Comparison of ENCODE assay signal across 8 cellular contexts in genomic region chr5:137753227-137753985, GRCh38. TPM values are rescaled to one million over a fixed set of nuclear protein-coding genes. Genes with fewer than 3 reads are reported as not detected.
DNase-seq lines count a peak whose midpoint lies in the region; ATAC-seq and TF ChIP-seq lines count a peak whose summit lies in the region.

No MANE protein-coding gene starts in this region.

- WGBS in lower leg skin, 2 donors, result 0 to 1% methylated on average over 67 to 69 of the region's 83 CpGs

- TF ChIP-seq CTCF in coronary artery (IDR thresholded peaks at IDR 0.05) (no peak), lower leg skin (IDR thresholded peaks at IDR 0.05) (no peak)

- peak; percentile 0 for ATAC-seq in HG03175 (IDR thresholded peaks at IDR 0.05; ENCODE audit: unreplicated experiment)

- peak overlapping the region; percentile 94 for H3K4me3 ChIP-seq in coronary artery
- peak overlapping the region; percentile 88 for H3K4me3 ChIP-seq in lower leg skin (ENCODE audit: low read depth, poor library complexity, severe bottlenecking)

- H3K27ac ChIP-seq in coronary artery, result peak overlapping the region; percentile 94 to 99

- intact Hi-C loops in lower leg skin (cut with DNase I; ENCODE audit: low total_unique reads), result no loop called here

- in situ Hi-C loops in GM18951 (cut with MboI; ENCODE audit: low sequenced_read_pairs, unreplicated experiment), result no loop called here

- peak; percentile 34 for TF ChIP-seq POLR2A in GM18951 (IDR thresholded peaks at IDR 0.05; ENCODE audit: extremely low read depth, insufficient read depth, insufficient read length)
- TF ChIP-seq POLR2A in lower leg skin (IDR thresholded peaks at IDR 0.05), result no peak

- DNase-seq in activated CD4-positive, alpha-beta T cell treated with anti-CD3 and anti-CD28 coated beads for 4 hours, result peak; percentile 32 to 45
- DNase-seq in coronary artery (ENCODE audit: low spot score) (peak; percentile 85), lower leg skin (ENCODE audit: low spot score in 2 of 2) (peak; percentile 21 to 90), cerebellum (ENCODE audit: low spot score) (no peak), LoVo (ENCODE audit: low spot score) (no peak)
- DNase-seq in stimulated activated naive CD4-positive, alpha-beta T cell (lab: John Stamatoyannopoulos, UW), result peak in 5 of 6 experiments; percentile 33 to 71 (median 61)

RNA-seq across cellular contexts. Expression of gene HNRNPA0, which starts 0.8 kb away (rescaled TPM):
- 10 to 100 TPM in 1 of 4 donors, 1 to 10 TPM in 3; 6.9 to 11.5 (median 9.3) TPM for total RNA-seq in lower leg skin
- 39.9 TPM for total RNA-seq in cerebellum

RNA-seq across cellular contexts. Expression of gene KLHL3, which starts 17.5 kb away (rescaled TPM):
- total RNA-seq in lower leg skin, result 1 to 10 TPM; 1.0 to 3.0 (median 2.1) TPM
- 18.0 TPM for total RNA-seq in cerebellum

Comparison
In these comparisons a context has a peak if more than half of its experiments do, and no peak if none do; other contexts are left out.
1. DNase-seq: peak in activated CD4-positive, alpha-beta T cell treated with anti-CD3 and anti-CD28 coated beads for 4 hours (2 of 2), coronary artery (single experiment), lower leg skin (2 of 2) and stimulated activated naive CD4-positive, alpha-beta T cell (5 of 6); none in cerebellum (single experiment) and LoVo (single experiment).